Comparison of ENCODE assay signal across 22 cellular contexts in the genomic region with DNA sequence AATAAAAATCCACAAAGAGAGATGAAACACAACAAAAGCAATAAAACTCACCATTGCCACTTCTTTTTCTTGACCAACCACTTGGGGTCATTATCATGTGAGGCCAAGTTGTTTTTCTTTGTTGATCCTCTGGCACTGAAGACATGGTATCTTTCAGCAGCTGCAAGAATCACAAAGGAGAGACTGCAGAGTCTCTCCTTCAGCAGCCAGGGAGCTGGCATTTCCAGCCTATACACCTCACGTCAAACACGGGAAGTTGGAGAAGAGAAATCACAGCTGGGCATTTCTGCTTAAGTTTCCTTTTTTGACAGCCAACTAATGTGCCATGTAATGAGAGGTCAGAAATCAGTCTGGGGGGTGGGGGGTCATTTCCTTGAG.
"Had no signal": no experiment of that assay in that cellular context is flagged by ENCODE, and none has a peak within 500 bp of the region (broad histone marks: within the 10 kb centered on the region; RNA-seq: fewer than 3 reads in every experiment).

No MANE protein-coding gene starts in this region.

- H3K27ac Mint-ChIP-seq: activated CD4-positive, alpha-beta T cell treated with anti-CD3 and anti-CD28 coated beads for 36 hours; activated naive CD8-positive, alpha-beta T cell; activated T-helper 1 cell treated with anti-CD3 and anti-CD28 coated beads, Interleukin-12 subunit alpha, Interleukin-12 subunit beta, Interleukin-2, Interleukin-4 antibody, amounts not matched to agents 30 ng/mL and 10 ng/mL and 1 ng/mL, durations not matched to agents 14 hours and 24 hours and 36 hours; naive B cell; stimulated activated effector memory CD8-positive, alpha-beta T cell treated with anti-CD3 and anti-CD28 coated beads, Interleukin-12 subunit alpha, Interleukin-12 subunit beta, amount 100 ng/mL, for 72 hours; T-helper 2 cell treated with Interferon-gamma antibody and Interleukin-4, amounts not matched to agents 5 μg/mL and 100 μg/mL, for 36 hours had no signal

- H3K4me3 Mint-ChIP-seq: activated CD4-positive, alpha-beta T cell treated with anti-CD3 and anti-CD28 coated beads for 36 hours; activated naive CD8-positive, alpha-beta T cell; activated T-helper 1 cell treated with anti-CD3 and anti-CD28 coated beads, Interleukin-12 subunit alpha, Interleukin-12 subunit beta, Interleukin-2, Interleukin-4 antibody, amounts not matched to agents 30 ng/mL and 10 ng/mL and 1 ng/mL, durations not matched to agents 14 hours and 24 hours and 36 hours; naive B cell; stimulated activated effector memory CD8-positive, alpha-beta T cell treated with anti-CD3 and anti-CD28 coated beads, Interleukin-12 subunit alpha, Interleukin-12 subunit beta, amount 100 ng/mL, for 72 hours; T-helper 2 cell treated with Interferon-gamma antibody and Interleukin-4, amounts not matched to agents 5 μg/mL and 100 μg/mL, for 36 hours had no signal

- H3K9me3 ChIP-seq: left lung, pancreas, right lobe of liver, stomach, vagina had no signal

- ATAC-seq: activated CD4-positive, alpha-beta T cell treated with anti-CD3 and anti-CD28 coated beads for 36 hours; left lung; pancreas; right lobe of liver; stimulated activated effector memory CD8-positive, alpha-beta T cell treated with anti-CD3 and anti-CD28 coated beads, Interleukin-12 subunit alpha, Interleukin-12 subunit beta, amount 100 ng/mL, for 72 hours had no signal

- H3K4me3 ChIP-seq: left lung, pancreas, right lobe of liver, smooth muscle cell, stomach, vagina had no signal

- H3K27me3 Mint-ChIP-seq: activated naive CD8-positive, alpha-beta T cell had no signal

- H3K4me2 ChIP-seq: smooth muscle cell had no signal

- H3K27ac ChIP-seq: left lung, pancreas, right lobe of liver, stomach, vagina had no signal

- H3K4me1 ChIP-seq: left lung, pancreas, right lobe of liver, stomach, vagina had no signal

- H3K27me3 ChIP-seq: left lung, pancreas, right lobe of liver, stomach, vagina had no signal

- FAIRE-seq: kidney, pancreas, TTC549 had no signal

- DNase-seq: activated CD4-positive, alpha-beta T cell treated with anti-CD3 and anti-CD28 coated beads for 36 hours; activated CD4-positive, alpha-beta T cell treated with anti-CD3 and anti-CD28 coated beads, Interleukin-2, amount 50 U/mL, for 48 hours; activated gamma-delta T cell treated with Interleukin-2 at 50 U/mL for 16 hours; foreskin melanocyte; glutamatergic neuron; hippocampal formation; kidney; left lung; mammary epithelial cell; naive B cell; pancreas; right lobe of liver; stimulated activated CD4-positive, alpha-beta T cell treated with anti-CD3 and anti-CD28 coated beads, Interleukin-4, amount 100 ng/mL, for 24 hours; stomach; trophoblast cell had no signal

- H3K36me3 ChIP-seq: left lung, pancreas, right lobe of liver, stomach, vagina had no signal

- H3K36me3 Mint-ChIP-seq: activated naive CD8-positive, alpha-beta T cell; stimulated activated effector memory CD8-positive, alpha-beta T cell treated with anti-CD3 and anti-CD28 coated beads, Interleukin-12 subunit alpha, Interleukin-12 subunit beta, amount 100 ng/mL, for 72 hours had no signal

- H3K4me1 Mint-ChIP-seq: activated CD4-positive, alpha-beta T cell treated with anti-CD3 and anti-CD28 coated beads for 36 hours; naive B cell; stimulated activated effector memory CD8-positive, alpha-beta T cell treated with anti-CD3 and anti-CD28 coated beads, Interleukin-12 subunit alpha, Interleukin-12 subunit beta, amount 100 ng/mL, for 72 hours had no signal
